2 cellular contexts compared by ENCODE assay signal in the genomic region with DNA sequence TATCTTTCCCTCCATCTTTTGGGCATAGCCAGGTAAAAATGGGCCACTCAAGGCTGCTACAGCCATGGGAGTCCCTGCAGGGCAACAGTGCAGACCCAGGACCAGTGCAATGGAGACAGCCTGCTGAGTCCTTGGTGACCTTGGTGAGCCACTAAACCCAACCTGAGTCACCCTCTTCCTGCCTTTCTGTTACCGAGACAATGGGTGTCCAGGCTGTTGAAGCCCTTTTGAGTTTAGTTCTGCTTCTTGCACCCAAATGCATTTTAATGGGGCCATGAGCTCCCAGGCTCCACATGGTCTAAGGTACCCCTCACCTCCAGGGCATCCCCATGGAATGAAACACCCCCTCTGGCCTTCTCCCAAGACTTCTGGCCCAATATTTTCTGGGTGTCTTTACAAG.
TF ChIP-seq lines count a peak whose summit lies in the region.

No MANE protein-coding gene starts in this region.

TF ChIP-seq in liver, 16 proteins besides CTCF, POLR2A, EP300 and RAD21:
- TF ChIP-seq GABPA (IDR thresholded peaks at IDR 0.05 in 1 of 2, conservative IDR thresholded peaks at IDR 0.05 in 1 of 2): no peak
- no peak for TF ChIP-seq YY1 (IDR thresholded peaks at IDR 0.05)
- TF ChIP-seq FOXA2 (IDR thresholded peaks at IDR 0.05): no peak
- TF ChIP-seq, protein P1, sequence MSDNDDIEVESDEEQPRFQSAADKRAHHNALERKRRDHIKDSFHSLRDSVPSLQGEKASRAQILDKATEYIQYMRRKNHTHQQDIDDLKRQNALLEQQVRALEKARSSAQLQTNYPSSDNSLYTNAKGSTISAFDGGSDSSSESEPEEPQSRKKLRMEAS (IDR thresholded peaks at IDR 0.05): no peak
- TF ChIP-seq RXRA (IDR thresholded peaks at IDR 0.05): no peak
- TF ChIP-seq EGR1 (IDR thresholded peaks at IDR 0.05; ENCODE audit: low read depth in 2 of 2): no peak
- no peak for TF ChIP-seq HNF4A (conservative IDR thresholded peaks at IDR 0.05)
- no peak for TF ChIP-seq JUND (IDR thresholded peaks at IDR 0.05)
- no peak for TF ChIP-seq HNF4G (IDR thresholded peaks at IDR 0.05)
- no peak for TF ChIP-seq FOXA1 (IDR thresholded peaks at IDR 0.05)
- TF ChIP-seq, protein P2, sequence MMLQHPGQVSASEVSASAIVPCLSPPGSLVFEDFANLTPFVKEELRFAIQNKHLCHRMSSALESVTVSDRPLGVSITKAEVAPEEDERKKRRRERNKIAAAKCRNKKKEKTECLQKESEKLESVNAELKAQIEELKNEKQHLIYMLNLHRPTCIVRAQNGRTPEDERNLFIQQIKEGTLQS (IDR thresholded peaks at IDR 0.05): no peak

TF ChIP-seq in HepG2, 621 proteins besides CTCF, POLR2A, EP300 and RAD21:
- TF ChIP-seq NKX3-1 (CRISPR knock-in tag; IDR thresholded peaks at IDR 0.05) (no peak), ZNF569 (CRISPR knock-in tag; IDR thresholded peaks at IDR 0.05; ENCODE audit: borderline replicate concordance) (no peak), PRMT3 (CRISPR knock-in tag; IDR thresholded peaks at IDR 0.05; ENCODE audit: borderline replicate concordance, low read depth) (no peak), ZNF781 (CRISPR knock-in tag; IDR thresholded peaks at IDR 0.05; ENCODE audit: borderline replicate concordance, not compliant biosample characterization) (no peak), GABPB1 (CRISPR knock-in tag; IDR thresholded peaks at IDR 0.05) (no peak), ZNF891 (CRISPR knock-in tag; IDR thresholded peaks at IDR 0.05) (no peak), MEIS1 (CRISPR knock-in tag; IDR thresholded peaks at IDR 0.05; ENCODE audit: borderline replicate concordance) (no peak), MTF2 (CRISPR knock-in tag; IDR thresholded peaks at IDR 0.05; ENCODE audit: borderline replicate concordance) (no peak), ZNF883 (CRISPR knock-in tag; IDR thresholded peaks at IDR 0.05; ENCODE audit: not compliant biosample characterization) (no peak), HCFC1 (IDR thresholded peaks at IDR 0.05; ENCODE audit: low read depth, low read length) (no peak)
- TF ChIP-seq, protein P3, sequence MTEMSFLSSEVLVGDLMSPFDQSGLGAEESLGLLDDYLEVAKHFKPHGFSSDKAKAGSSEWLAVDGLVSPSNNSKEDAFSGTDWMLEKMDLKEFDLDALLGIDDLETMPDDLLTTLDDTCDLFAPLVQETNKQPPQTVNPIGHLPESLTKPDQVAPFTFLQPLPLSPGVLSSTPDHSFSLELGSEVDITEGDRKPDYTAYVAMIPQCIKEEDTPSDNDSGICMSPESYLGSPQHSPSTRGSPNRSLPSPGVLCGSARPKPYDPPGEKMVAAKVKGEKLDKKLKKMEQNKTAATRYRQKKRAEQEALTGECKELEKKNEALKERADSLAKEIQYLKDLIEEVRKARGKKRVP (CRISPR knock-in tag; IDR thresholded peaks at IDR 0.05): no peak
